Comparison of ENCODE assay signal across 16 cellular contexts in the genomic region with DNA sequence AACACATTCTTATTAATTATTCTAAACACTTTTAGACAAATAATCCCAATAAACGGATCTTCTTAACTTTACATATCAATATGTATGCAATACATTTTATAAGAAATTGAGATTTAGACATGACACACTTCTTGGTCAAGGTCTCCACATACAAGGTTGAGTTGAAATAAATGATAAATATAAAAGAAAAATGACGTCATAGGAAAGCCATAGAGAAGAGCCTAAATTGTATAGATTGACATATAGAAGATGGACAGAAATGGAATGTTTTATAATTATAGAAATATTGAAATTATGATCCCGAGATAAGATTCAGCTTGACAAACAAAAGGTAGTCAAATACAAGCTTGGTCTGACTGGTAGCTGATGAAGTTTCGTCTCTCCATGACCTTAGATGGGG.
"Had no signal": no experiment of that assay in that cellular context is flagged by ENCODE, and none has a peak within 500 bp of the region (broad histone marks: within the 10 kb centered on the region; RNA-seq: fewer than 3 reads in every experiment).

No MANE protein-coding gene starts in this region.

- ATAC-seq: activated T-cell treated with anti-CD3 and anti-CD28 coated beads, Interleukin-2, amount 50 U/mL, for 4 hours; naive thymus-derived CD4-positive, alpha-beta T cell had no signal

- DNase-seq: activated CD4-positive, alpha-beta memory T cell treated with anti-CD3 and anti-CD28 coated beads, Interleukin-2, amount 10 ng/mL, durations not matched to agents 7 days and 5 days; activated effector memory CD4-positive, alpha-beta T cell treated with Interleukin-2 at 50 U/mL for 16 hours; activated T-cell treated with anti-CD3 and anti-CD28 coated beads, Interleukin-2, amount 50 U/mL, for 4 hours; cortex of kidney; effector CD4-positive, alpha-beta T cell; gastrocnemius medialis; naive thymus-derived CD4-positive, alpha-beta T cell; testis had no signal

- H3K4me3 ChIP-seq: body of pancreas, gastrocnemius medialis, SK-N-MC, spleen, testis had no signal

- H3K9me3 Mint-ChIP-seq: activated CD4-positive, alpha-beta memory T cell treated with anti-CD3 and anti-CD28 coated beads, Interleukin-2, amount 10 ng/mL, durations not matched to agents 7 days and 5 days; activated naive CD4-positive, alpha-beta T cell treated with anti-CD3 and anti-CD28 coated beads, Interleukin-2, amount 50 U/mL, for 72 hours; activated T-cell treated with anti-CD3 and anti-CD28 coated beads, Interleukin-2, amount 50 U/mL, for 4 hours had no signal

- H3K9me3 ChIP-seq: gastrocnemius medialis, testis had no signal

- H3K36me3 Mint-ChIP-seq: activated naive CD4-positive, alpha-beta T cell treated with anti-CD3 and anti-CD28 coated beads, Interleukin-2, amount 50 U/mL, for 72 hours; naive thymus-derived CD4-positive, alpha-beta T cell had no signal

- H3K4me3 Mint-ChIP-seq: activated CD4-positive, alpha-beta memory T cell treated with anti-CD3 and anti-CD28 coated beads, Interleukin-2, amount 10 ng/mL, durations not matched to agents 7 days and 5 days; activated T-cell treated with anti-CD3 and anti-CD28 coated beads, Interleukin-2, amount 50 U/mL, for 4 hours; central memory CD8-positive, alpha-beta T cell; naive thymus-derived CD4-positive, alpha-beta T cell; stimulated activated naive CD8-positive, alpha-beta T cell treated with anti-CD3 and anti-CD28 coated beads, Interleukin-15, Interleukin-2, amounts not matched to agents 100 ng/mL and 50 ng/mL, for 24 hours had no signal

- H3K36me3 ChIP-seq: gastrocnemius medialis, spleen had no signal

- H3K4me1 Mint-ChIP-seq: activated CD4-positive, alpha-beta memory T cell treated with anti-CD3 and anti-CD28 coated beads, Interleukin-2, amount 10 ng/mL, durations not matched to agents 7 days and 5 days; central memory CD8-positive, alpha-beta T cell; naive thymus-derived CD4-positive, alpha-beta T cell had no signal

- H3K4me1 ChIP-seq: body of pancreas, testis had no signal

- H3K27me3 Mint-ChIP-seq: central memory CD8-positive, alpha-beta T cell; naive thymus-derived CD4-positive, alpha-beta T cell; stimulated activated naive CD8-positive, alpha-beta T cell treated with anti-CD3 and anti-CD28 coated beads, Interleukin-15, Interleukin-2, amounts not matched to agents 100 ng/mL and 50 ng/mL, for 24 hours had no signal

- FAIRE-seq: islet of Langerhans had no signal

- H3K27ac ChIP-seq: body of pancreas, SK-N-MC, spleen, testis, VCaP had no signal

- H3K27me3 ChIP-seq: body of pancreas, gastrocnemius medialis, spleen, testis had no signal

- H3K27ac Mint-ChIP-seq: activated CD4-positive, alpha-beta memory T cell treated with anti-CD3 and anti-CD28 coated beads, Interleukin-2, amount 10 ng/mL, durations not matched to agents 7 days and 5 days; activated naive CD4-positive, alpha-beta T cell treated with anti-CD3 and anti-CD28 coated beads, Interleukin-2, amount 50 U/mL, for 72 hours; naive thymus-derived CD4-positive, alpha-beta T cell had no signal
